ENCODE assay signal across 1 cellular context in the genomic region with DNA sequence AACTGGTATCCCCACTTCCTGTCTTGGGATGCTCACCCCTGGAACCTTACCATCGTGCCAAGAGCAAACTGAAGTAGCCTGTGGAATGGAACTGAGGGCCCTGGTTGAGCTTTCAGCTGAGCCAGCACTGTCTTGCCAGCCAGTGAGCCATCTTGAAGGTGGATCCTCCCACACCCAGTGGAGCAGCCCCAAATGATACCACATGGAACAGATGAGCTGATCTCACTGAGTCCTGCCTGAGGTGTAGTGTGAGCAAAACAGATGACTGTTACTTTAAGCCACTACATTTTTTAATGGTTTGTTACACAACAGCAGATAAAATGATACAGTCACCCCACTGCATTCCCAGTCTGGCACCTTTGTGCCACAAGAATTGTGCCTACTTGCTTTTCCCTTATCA.
TF ChIP-seq lines count a peak whose summit lies in the region.

No MANE protein-coding gene starts in this region.

TF ChIP-seq in GM12878, 131 proteins besides CTCF, POLR2A, EP300 and RAD21:
- TF ChIP-seq EGR1 (IDR thresholded peaks at IDR 0.05; ENCODE audit: borderline replicate concordance in 1 of 2, low read depth in 2 of 2, low read length in 2 of 2) (no peak), BACH1 (IDR thresholded peaks at IDR 0.05; ENCODE audit: borderline replicate concordance) (no peak), POLR2AphosphoS5 (IDR thresholded peaks at IDR 0.05; ENCODE audit: low read length) (no peak), PML (IDR thresholded peaks at IDR 0.05; ENCODE audit: low read length) (no peak), SP1 (IDR thresholded peaks at IDR 0.05; ENCODE audit: low read depth, low read length) (no peak), ZNF217 (IDR thresholded peaks at IDR 0.05) (no peak), ZNF274 (IDR thresholded peaks at IDR 0.05; ENCODE audit: insufficient read depth, insufficient read length) (no peak)
TF ChIP-seq in GM12878: peak in this region for 0.
